10 cellular contexts compared by ENCODE assay signal in the genomic region with DNA sequence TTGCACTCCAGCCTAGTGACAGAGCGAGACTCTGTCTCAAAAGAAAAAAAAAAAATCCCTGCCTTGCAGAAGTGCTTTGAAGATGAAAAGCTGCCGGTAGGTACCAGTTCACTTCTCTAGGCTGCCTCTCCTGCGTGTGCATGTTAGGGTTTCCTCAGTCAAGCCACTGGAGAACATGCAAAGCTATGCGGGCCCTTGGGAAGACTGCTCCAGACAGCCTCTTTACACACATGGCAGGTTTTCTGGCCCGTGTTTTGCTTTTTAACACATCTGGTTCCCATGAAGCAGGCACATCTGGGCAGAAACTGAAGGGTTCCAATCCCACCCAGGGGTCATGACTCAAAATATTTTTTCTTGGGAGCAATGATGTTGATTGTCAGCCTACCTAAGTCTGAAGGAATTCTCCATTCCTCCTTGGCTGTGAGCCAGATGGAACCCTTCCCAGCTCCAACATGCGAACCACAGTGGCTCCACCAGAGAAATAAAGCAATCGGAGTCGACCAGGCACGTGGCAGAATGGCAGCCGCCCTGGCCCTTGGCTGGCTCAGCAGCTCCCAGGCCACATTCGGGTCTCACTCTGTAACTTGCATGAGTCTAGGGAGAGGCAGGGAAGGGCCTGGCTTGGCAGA. TPM values are rescaled to one million over a fixed set of nuclear protein-coding genes. Genes with fewer than 3 reads are reported as not detected.
DNase-seq lines count a peak whose midpoint lies in the region; ATAC-seq and TF ChIP-seq lines count a peak whose summit lies in the region.
"Had no signal": no experiment of that assay in that cellular context is flagged by ENCODE, and none has a peak within 500 bp of the region (broad histone marks: within the 10 kb centered on the region; RNA-seq: fewer than 3 reads in every experiment).

No MANE protein-coding gene starts in this region.

- H3K4me3 Mint-ChIP-seq in Caco-2 (ENCODE audit: unreplicated experiment): no peak overlapping the region

- H3K27ac Mint-ChIP-seq in Caco-2 (ENCODE audit: unreplicated experiment): no peak overlapping the region

- peaks cover 16% of the 10 kb centered on the region for H3K4me1 Mint-ChIP-seq in Caco-2 (ENCODE audit: low read depth, unreplicated experiment)

- peak overlapping the region; percentile 25 to 50 for H3K27ac ChIP-seq in ascending aorta
- peak overlapping the region; percentile 81 for H3K27ac ChIP-seq in subcutaneous abdominal adipose tissue (ENCODE audit: low read depth, low read length)
- H3K27ac ChIP-seq: lower lobe of right lung had no signal

- no peaks in the 10 kb centered on the region for H3K27me3 Mint-ChIP-seq in Caco-2 (ENCODE audit: insufficient read depth, unreplicated experiment)

- H3K4me1 ChIP-seq in ascending aorta (peaks cover 12 to 32% of the 10 kb centered on the region in 2 donors), subcutaneous abdominal adipose tissue (ENCODE audit: control insufficient read depth in 5 of 5, insufficient read depth in 5 of 5, low read length in 5 of 5) (peaks cover 13 to 73% (median 62%) of the 10 kb centered on the region in 5 donors), Caco-2 (peaks cover 27% of the 10 kb centered on the region)

- POLR2A ChIA-PET in Caco-2 (lab: Charles Lee): no interaction called here

- H3K36me3 ChIP-seq in ascending aorta (no peaks in the 10 kb centered on the region), subcutaneous abdominal adipose tissue (ENCODE audit: control insufficient read depth in 5 of 5, insufficient read depth in 5 of 5, low read length in 5 of 5) (peaks cover 9 to 41% (median 26%) of the 10 kb centered on the region in 5 donors), Caco-2 (ENCODE audit: control insufficient read depth, insufficient read depth, low read length) (no peaks in the 10 kb centered on the region)

- DNase-seq in H4 (ENCODE audit: low spot score) (peak; percentile 82), ascending aorta (ENCODE audit: low spot score in 2 of 2) (peak in 1 of 2 donors; percentile 78), left ventricle myocardium superior (peak; percentile 69), Caco-2 (no peak)
- DNase-seq: lower lobe of right lung, NCI-H187 treated with DMSO at 0.1 percent for 48 hours had no signal

- H3K27me3 ChIP-seq in ascending aorta (no peaks in the 10 kb centered on the region), subcutaneous abdominal adipose tissue (ENCODE audit: control insufficient read depth in 5 of 5, insufficient read depth in 4 of 5, low read length in 5 of 5) (no peaks in the 10 kb centered on the region), Caco-2 (replicated peaks; ENCODE audit: control insufficient read depth, insufficient read depth, low read length) (no peaks in the 10 kb centered on the region)

- H3K9ac ChIP-seq in subcutaneous abdominal adipose tissue (ENCODE audit: low read length in 5 of 5): peak overlapping the region in 2 of 5 donors; percentile 17 to 41

- BruUV-seq in Caco-2 (replicated peaks; lab: Mats Ljungman, UMichigan): no TSS peak

- H3K9me3 Mint-ChIP-seq in Caco-2 (ENCODE audit: unreplicated experiment): no peaks in the 10 kb centered on the region

- intact Hi-C loops in ascending aorta (cut with DNase I) (no loop called here), left ventricle myocardium superior (cut with micrococcal nuclease) (no loop called here), Caco-2 (cut with micrococcal nuclease; ENCODE audit: unreplicated experiment) (no loop called here)

- ATAC-seq in left ventricle myocardium superior: peak; percentile 67
- ATAC-seq in HG02759 (IDR thresholded peaks at IDR 0.05; ENCODE audit: unreplicated experiment): no peak
- no peak for ATAC-seq in GM19395 (IDR thresholded peaks at IDR 0.05; ENCODE audit: unreplicated experiment)
- ATAC-seq in HG03139 (IDR thresholded peaks at IDR 0.05; ENCODE audit: unreplicated experiment): no peak

- CTCF ChIA-PET in Caco-2 (lab: Charles Lee): no interaction called here

- H3K4me3 ChIP-seq in ascending aorta (no peak overlapping the region), subcutaneous abdominal adipose tissue (ENCODE audit: low read depth in 1 of 5, low read length in 5 of 5) (no peak overlapping the region), Caco-2 (ENCODE audit: low read depth, low read length) (no peak overlapping the region)
- H3K4me3 ChIP-seq: lower lobe of right lung had no signal

- H3K36me3 Mint-ChIP-seq in Caco-2 (ENCODE audit: insufficient read depth, unreplicated experiment): peaks cover 8% of the 10 kb centered on the region

- no peak for TF ChIP-seq CTCF in ascending aorta (IDR thresholded peaks at IDR 0.05)
- no peak for TF ChIP-seq CTCF in Caco-2 (IDR thresholded peaks at IDR 0.05; ENCODE audit: insufficient read depth in 1 of 2, low read depth in 1 of 2, low read length in 1 of 2, severe bottlenecking in 1 of 2, unreplicated experiment in 1 of 2)

- H3K9me3 ChIP-seq in ascending aorta: no peaks in the 10 kb centered on the region
- H3K9me3 ChIP-seq in subcutaneous abdominal adipose tissue (ENCODE audit: control insufficient read depth in 5 of 5, low read length in 5 of 5): no peaks in the 10 kb centered on the region
- H3K9me3 ChIP-seq in Caco-2: no peaks in the 10 kb centered on the region
- H3K9me3 ChIP-seq: lower lobe of right lung had no signal

RNA-seq across cellular contexts. Expression of gene MGLL, which starts 29.5 kb away (rescaled TPM):
- total RNA-seq in H4 (2014; rRNA removed; shearing (Covaris generic)): 2.1 and 4.6 TPM in 2 replicates
- total RNA-seq in ascending aorta: 101 TPM
- 94.3 TPM for total RNA-seq in left ventricle myocardium superior
- total RNA-seq in Caco-2 (2022): 7.8 and 8.4 TPM in 2 replicates

Comparison
In these comparisons a context has a peak if more than half of its experiments do, and no peak if none do; other contexts are left out.
1. DNase-seq: peak in H4 (single experiment) and left ventricle myocardium superior (single experiment); none in Caco-2 (0 of 2).
2. RNA of gene MGLL, which starts 29.5 kb away (total RNA-seq): 101 TPM in ascending aorta (single experiment) and 94.3 TPM in left ventricle myocardium superior (single experiment); 7.8 to 8.4 TPM in Caco-2 and 2.1 to 4.6 TPM in H4; every median in the first group is over 10 times any median in the second.